Comparison of ENCODE assay signal across 8 cellular contexts in the genomic region with DNA sequence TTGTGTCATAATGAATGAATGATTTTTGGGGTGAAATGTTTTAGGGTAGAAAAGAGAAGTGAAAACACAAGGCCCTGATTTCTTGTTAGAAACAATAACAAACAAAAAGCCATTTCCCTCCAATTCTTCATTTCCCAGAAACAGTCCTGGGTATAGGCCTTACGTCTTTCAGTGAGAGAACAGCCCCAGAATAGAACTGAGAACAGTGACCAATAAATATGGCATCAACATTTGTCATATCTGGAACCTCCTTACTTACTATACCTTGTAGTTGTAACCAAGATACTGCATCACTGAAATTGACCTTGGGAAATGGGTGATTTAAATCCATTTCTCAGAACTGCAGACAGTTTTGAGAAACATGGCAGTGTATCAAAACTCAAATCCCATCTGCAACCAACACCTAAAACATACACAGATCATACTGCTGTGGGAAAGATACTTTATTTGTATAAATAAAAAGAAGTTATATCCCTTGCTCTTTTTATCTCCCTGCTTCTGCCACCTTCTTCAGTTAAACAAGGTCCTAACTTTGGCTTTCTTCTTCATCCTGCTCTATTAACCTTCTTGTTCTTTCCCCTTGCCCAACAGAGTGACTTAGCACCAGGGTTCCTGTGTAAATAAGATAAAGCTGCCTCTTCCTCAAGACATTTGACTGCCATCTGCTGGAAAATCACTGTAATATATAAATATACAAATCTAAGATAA. TPM values are rescaled to one million over a fixed set of nuclear protein-coding genes. Genes with fewer than 3 reads are reported as not detected.
DNase-seq lines count a peak whose midpoint lies in the region; ATAC-seq and TF ChIP-seq lines count a peak whose summit lies in the region.

No MANE protein-coding gene starts in this region.

- no peak overlapping the region for H3K27ac ChIP-seq in right atrium auricular region
- peak overlapping the region in 5 of 8 donors; percentile 12 to 65 (median 58) for H3K27ac ChIP-seq in spleen

- POLR2A ChIA-PET in activated CD4-positive, alpha-beta T cell treated with anti-CD3 and anti-CD28 coated beads for 36 hours (lab: Charles Lee), result no interaction called here
- POLR2A ChIA-PET in activated CD8-positive, alpha-beta T cell treated with anti-CD3 and anti-CD28 coated beads, Interleukin-2, amount 10 ng/mL, durations not matched to agents 7 days and 5 days (lab: Charles Lee), result no interaction called here

- H3K4me1 Mint-ChIP-seq in activated CD4-positive, alpha-beta T cell treated with anti-CD3 and anti-CD28 coated beads for 36 hours, result no peaks in the 10 kb centered on the region
- H3K4me1 Mint-ChIP-seq in activated CD8-positive, alpha-beta T cell treated with anti-CD3 and anti-CD28 coated beads, Interleukin-2, amount 10 ng/mL, durations not matched to agents 7 days and 5 days (ENCODE audit: low read depth), result no peaks in the 10 kb centered on the region

- H3K27ac Mint-ChIP-seq in activated CD4-positive, alpha-beta T cell treated with anti-CD3 and anti-CD28 coated beads for 36 hours, result peak overlapping the region; percentile 34
- H3K27ac Mint-ChIP-seq in activated CD8-positive, alpha-beta T cell treated with anti-CD3 and anti-CD28 coated beads, Interleukin-2, amount 10 ng/mL, durations not matched to agents 7 days and 5 days, result no peak overlapping the region

- H3K4me3 ChIP-seq in right atrium auricular region (no peak overlapping the region), spleen (no peak overlapping the region)

- DNase-seq in activated CD4-positive, alpha-beta T cell treated with anti-CD3 and anti-CD28 coated beads for 36 hours, result no peak
- DNase-seq in activated CD4-positive, alpha-beta T cell treated with anti-CD3 and anti-CD28 coated beads for 4 hours, result no peak
- DNase-seq in NCI-H1105 treated with DMSO at 0.1 percent for 48 hours (lab: John Stamatoyannopoulos, UW) (peak; percentile 57), right atrium auricular region (ENCODE audit: low spot score) (no peak), spleen (no peak)
- DNase-seq in activated CD8-positive, alpha-beta T cell treated with anti-CD3 and anti-CD28 coated beads, Interleukin-2, amount 10 ng/mL, durations not matched to agents 7 days and 5 days, result no peak
- no peak for DNase-seq in activated CD8-positive, alpha-beta memory T cell treated with anti-CD3 and anti-CD28 coated beads for 24 hours

- no peak for TF ChIP-seq POLR2A in spleen (IDR thresholded peaks at IDR 0.05)

- H3K36me3 Mint-ChIP-seq in activated CD4-positive, alpha-beta T cell treated with anti-CD3 and anti-CD28 coated beads for 36 hours (ENCODE audit: low read depth), result peaks cover 9% of the 10 kb centered on the region
- peaks cover 8% of the 10 kb centered on the region for H3K36me3 Mint-ChIP-seq in activated CD8-positive, alpha-beta T cell treated with anti-CD3 and anti-CD28 coated beads, Interleukin-2, amount 10 ng/mL, durations not matched to agents 7 days and 5 days (ENCODE audit: low read depth)

- TF ChIP-seq CTCF in right atrium auricular region (IDR thresholded peaks at IDR 0.05), result peak; percentile 9 to 68
- TF ChIP-seq CTCF in spleen (IDR thresholded peaks at IDR 0.05 in 8 of 11, conservative IDR thresholded peaks at IDR 0.05 in 3 of 11), result peak in 9 of 11 experiments; percentile 23 to 67 (median 54)

- peak; percentile 90 for ATAC-seq in activated CD4-positive, alpha-beta T cell treated with anti-CD3 and anti-CD28 coated beads for 36 hours
- ATAC-seq in activated CD8-positive, alpha-beta T cell treated with anti-CD3 and anti-CD28 coated beads, Interleukin-2, amount 10 ng/mL, durations not matched to agents 7 days and 5 days, result peak; percentile 64
- no peak for ATAC-seq in GM18520 (IDR thresholded peaks at IDR 0.05; ENCODE audit: unreplicated experiment)

- H3K27me3 ChIP-seq in right atrium auricular region, result no peaks in the 10 kb centered on the region
- H3K27me3 ChIP-seq in spleen (replicated peaks in 1 of 7), result no peaks in the 10 kb centered on the region

- WGBS in spleen, 5 donors, result 41 to 79% (median 64%) methylated on average over 1 of the region's 1 CpG

- H3K4me1 ChIP-seq in right atrium auricular region (peaks cover 0 to 9% of the 10 kb centered on the region in 2 donors), spleen (peaks cover 0 to 16% (median 8%) of the 10 kb centered on the region in 6 donors)

- H3K36me3 ChIP-seq in right atrium auricular region (peaks cover 10% of the 10 kb centered on the region), spleen (peaks cover 0 to 45% (median 15%) of the 10 kb centered on the region in 6 donors)

- H3K9me3 Mint-ChIP-seq in activated CD4-positive, alpha-beta T cell treated with anti-CD3 and anti-CD28 coated beads for 36 hours (ENCODE audit: low read depth), result no peaks in the 10 kb centered on the region
- no peaks in the 10 kb centered on the region for H3K9me3 Mint-ChIP-seq in activated CD8-positive, alpha-beta T cell treated with anti-CD3 and anti-CD28 coated beads, Interleukin-2, amount 10 ng/mL, durations not matched to agents 7 days and 5 days (ENCODE audit: insufficient read depth)

- H3K9me3 ChIP-seq in right atrium auricular region (no peaks in the 10 kb centered on the region), spleen (no peaks in the 10 kb centered on the region)

- intact Hi-C loops in activated CD4-positive, alpha-beta T cell treated with anti-CD3 and anti-CD28 coated beads for 36 hours (cut with DNase I, micrococcal nuclease), result loop anchor here (1.0 to 10.0 kb wide), 5 partner anchors 39 to 310 kb away; no protein-coding TSS in a partner anchor
- intact Hi-C loops in spleen (cut with DNase I; ENCODE audit: low total_unique reads), result loop anchor here (2.0 kb wide), 1 partner anchor 121 kb away; no protein-coding TSS in a partner anchor

- no peak overlapping the region for H3K4me3 Mint-ChIP-seq in activated CD4-positive, alpha-beta T cell treated with anti-CD3 and anti-CD28 coated beads for 36 hours
- H3K4me3 Mint-ChIP-seq in activated CD8-positive, alpha-beta T cell treated with anti-CD3 and anti-CD28 coated beads, Interleukin-2, amount 10 ng/mL, durations not matched to agents 7 days and 5 days, result no peak overlapping the region

- CTCF ChIA-PET in activated CD4-positive, alpha-beta T cell treated with anti-CD3 and anti-CD28 coated beads for 36 hours (lab: Charles Lee), result interaction anchor here (0.7 to 2.7 kb wide), 8 partner anchors 11 to 215 kb away, joined by 3 to 21 read pairs (median 4); no protein-coding TSS in a partner anchor
- CTCF ChIA-PET in activated CD8-positive, alpha-beta T cell treated with anti-CD3 and anti-CD28 coated beads, Interleukin-2, amount 10 ng/mL, durations not matched to agents 7 days and 5 days (lab: Charles Lee), result interaction anchor here (0.9 to 5.2 kb wide), 15 partner anchors 7 to 146 kb away, joined by 3 to 41 read pairs (median 4); a partner anchor contains a TSS

- no peaks in the 10 kb centered on the region for H3K27me3 Mint-ChIP-seq in activated CD4-positive, alpha-beta T cell treated with anti-CD3 and anti-CD28 coated beads for 36 hours
- no peaks in the 10 kb centered on the region for H3K27me3 Mint-ChIP-seq in activated CD8-positive, alpha-beta T cell treated with anti-CD3 and anti-CD28 coated beads, Interleukin-2, amount 10 ng/mL, durations not matched to agents 7 days and 5 days (ENCODE audit: low read depth)

RNA-seq across cellular contexts. Expression of a gene that starts 19.5 kb away (rescaled TPM):
- total RNA-seq in activated CD4-positive, alpha-beta T cell treated with anti-CD3 and anti-CD28 coated beads for 36 hours, result 1 to 10 TPM; 4.2 to 6.0 TPM
- total RNA-seq in activated CD8-positive, alpha-beta T cell treated with anti-CD3 and anti-CD28 coated beads, Interleukin-2, amount 10 ng/mL, durations not matched to agents 7 days and 5 days, result 1 to 10 TPM; 8.0 TPM
- total RNA-seq in right atrium auricular region (10 to 100 TPM in 1 of 2 donors, 1 to 10 TPM in 1; 6.8 to 10.8 TPM), spleen (10 to 100 TPM in 4 of 7 donors, 1 to 10 TPM in 3; 7.9 to 17.4 (median 10.6) TPM)
- 1 to 10 TPM; 4.2 to 6.8 (median 5.2) TPM for polyA plus RNA-seq in spleen

RNA-seq across cellular contexts. Expression of a gene that starts 44.5 kb away (rescaled TPM):
- total RNA-seq in activated CD4-positive, alpha-beta T cell treated with anti-CD3 and anti-CD28 coated beads for 36 hours, result under 1 TPM; 0.53 to 0.55 TPM
- total RNA-seq in activated CD8-positive, alpha-beta T cell treated with anti-CD3 and anti-CD28 coated beads, Interleukin-2, amount 10 ng/mL, durations not matched to agents 7 days and 5 days, result under 1 TPM; 0.76 to 0.82 TPM
- total RNA-seq in right atrium auricular region, result 1 to 10 TPM in 1 of 2 donors, under 1 TPM in 1; 0.78 to 6.7 TPM
- total RNA-seq in spleen, result 1 to 10 TPM in 6 of 7 donors, under 1 TPM in 1; 0.46 to 2.5 (median 1.4) TPM
- under 1 TPM in 2 of 3 donors, not detected in 1; 0.13 to 0.21 TPM for polyA plus RNA-seq in spleen

Comparison
In these comparisons a context has a peak if more than half of its experiments do, and no peak if none do; other contexts are left out.
1. H3K27ac ChIP-seq: peak in spleen (5 of 8); none in right atrium auricular region (0 of 2).